In the genomic region with DNA sequence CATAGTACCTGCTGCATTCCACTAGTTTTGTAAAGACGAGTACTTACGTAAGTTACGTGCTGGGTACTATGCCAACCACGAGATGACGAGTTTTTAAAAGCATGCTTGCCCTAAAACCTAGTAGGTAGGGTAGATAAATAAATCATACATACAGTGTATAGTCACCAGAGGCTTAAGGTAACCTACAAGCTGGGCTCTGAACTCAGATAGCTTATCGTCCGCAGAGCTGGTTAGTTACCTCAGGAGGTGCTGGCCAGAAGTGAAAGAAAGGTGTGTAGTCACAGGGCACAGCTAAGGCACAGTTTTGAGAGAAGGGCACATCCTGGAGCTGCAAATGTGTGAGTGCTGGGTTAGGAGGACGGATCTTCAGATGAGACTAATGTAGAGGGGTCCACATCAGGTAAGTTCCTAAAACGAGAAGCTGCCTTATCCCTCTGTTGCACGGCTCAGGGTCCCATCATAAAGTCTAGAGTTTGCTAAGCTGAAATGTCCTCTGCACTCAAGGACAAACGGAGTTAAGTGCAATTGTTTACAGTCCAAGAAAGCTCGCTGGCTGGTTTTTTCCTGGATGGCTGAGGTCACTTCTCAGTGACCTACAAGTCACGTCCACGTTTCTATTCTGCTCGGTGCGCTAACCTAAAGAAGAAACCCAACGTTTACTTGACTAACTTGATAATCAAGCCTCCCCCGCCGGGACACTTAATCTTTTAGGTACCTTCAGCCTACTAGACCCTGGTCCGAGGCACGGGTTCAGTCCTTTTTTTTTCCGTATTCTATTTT, we compare ENCODE assay signal across 1 cellular context.
TF ChIP-seq lines count a peak whose summit lies in the region.

No MANE protein-coding gene starts in this region.

TF ChIP-seq in HCT116, 20 proteins besides CTCF, POLR2A, EP300 and RAD21 (continued from another document):
- TF ChIP-seq, protein P1, sequence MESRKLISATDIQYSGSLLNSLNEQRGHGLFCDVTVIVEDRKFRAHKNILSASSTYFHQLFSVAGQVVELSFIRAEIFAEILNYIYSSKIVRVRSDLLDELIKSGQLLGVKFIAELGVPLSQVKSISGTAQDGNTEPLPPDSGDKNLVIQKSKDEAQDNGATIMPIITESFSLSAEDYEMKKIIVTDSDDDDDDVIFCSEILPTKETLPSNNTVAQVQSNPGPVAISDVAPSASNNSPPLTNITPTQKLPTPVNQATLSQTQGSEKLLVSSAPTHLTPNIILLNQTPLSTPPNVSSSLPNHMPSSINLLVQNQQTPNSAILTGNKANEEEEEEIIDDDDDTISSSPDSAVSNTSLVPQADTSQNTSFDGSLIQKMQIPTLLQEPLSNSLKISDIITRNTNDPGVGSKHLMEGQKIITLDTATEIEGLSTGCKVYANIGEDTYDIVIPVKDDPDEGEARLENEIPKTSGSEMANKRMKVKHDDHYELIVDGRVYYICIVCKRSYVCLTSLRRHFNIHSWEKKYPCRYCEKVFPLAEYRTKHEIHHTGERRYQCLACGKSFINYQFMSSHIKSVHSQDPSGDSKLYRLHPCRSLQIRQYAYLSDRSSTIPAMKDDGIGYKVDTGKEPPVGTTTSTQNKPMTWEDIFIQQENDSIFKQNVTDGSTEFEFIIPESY (IDR thresholded peaks at IDR 0.05; ENCODE audit: extremely low read depth, insufficient replicate concordance, low read length): no peak
- TF ChIP-seq CEBPB (IDR thresholded peaks at IDR 0.05; ENCODE audit: low read depth): no peak
